In genomic region chr20:50085481-50086365, GRCh38 we compare ENCODE assay signal across 8 cellular contexts. TPM values are rescaled to one million over a fixed set of nuclear protein-coding genes. Genes with fewer than 3 reads are reported as not detected.
A peak's percentile ranks its signal among the peaks of the same experiment; 100 is the strongest.
DNase-seq lines count a peak whose midpoint lies in the region; ATAC-seq and TF ChIP-seq lines count a peak whose summit lies in the region.

No MANE protein-coding gene starts in this region.

- DNase-seq in AG08395 (ENCODE audit: low spot score) (peak; percentile 78), NCI-H1694 treated with DMSO at 0.1 percent for 48 hours (lab: John Stamatoyannopoulos, UW) (peak; percentile 56), dedifferentiated amniotic fluid mesenchymal stem cell (ENCODE audit: extremely low spot score) (peak; percentile 66), left colon (no peak)
- DNase-seq in T-helper 2 cell treated with Interferon-gamma antibody and Interleukin-4, amounts not matched to agents 5 μg/mL and 100 μg/mL, for 36 hours (ENCODE audit: low spot score) = no peak
- DNase-seq in stimulated activated CD8-positive, alpha-beta memory T cell treated with anti-CD3 and anti-CD28 coated beads, Interleukin-7, amount 100 ng/mL, for 4 hours (ENCODE audit: low read depth in 2 of 2) = peak; percentile 6 to 16

- H3K27ac Mint-ChIP-seq in T-helper 2 cell treated with Interferon-gamma antibody and Interleukin-4, amounts not matched to agents 5 μg/mL and 100 μg/mL, for 36 hours = peak overlapping the region; percentile 35

- H3K4me3 Mint-ChIP-seq in T-helper 2 cell treated with Interferon-gamma antibody and Interleukin-4, amounts not matched to agents 5 μg/mL and 100 μg/mL, for 36 hours = peak overlapping the region; percentile 55

- H3K36me3 Mint-ChIP-seq in T-helper 2 cell treated with Interferon-gamma antibody and Interleukin-4, amounts not matched to agents 5 μg/mL and 100 μg/mL, for 36 hours (ENCODE audit: low read depth) = peaks cover 22% of the 10 kb centered on the region

- no peaks in the 10 kb centered on the region for H3K9me3 Mint-ChIP-seq in T-helper 2 cell treated with Interferon-gamma antibody and Interleukin-4, amounts not matched to agents 5 μg/mL and 100 μg/mL, for 36 hours

- no peaks in the 10 kb centered on the region for H3K27me3 Mint-ChIP-seq in T-helper 2 cell treated with Interferon-gamma antibody and Interleukin-4, amounts not matched to agents 5 μg/mL and 100 μg/mL, for 36 hours (ENCODE audit: low read depth)

- TF ChIP-seq CTCF in GM12872 (IDR thresholded peaks at IDR 0.05; ENCODE audit: insufficient read depth, low read depth, low read length) = peak; percentile 82

- intact Hi-C loops in left colon (cut with DNase I, micrococcal nuclease) = loop anchor here in 1 of 2 donors (5.0 kb wide), 1 partner anchor 108 kb away; no protein-coding TSS in a partner anchor

- ATAC-seq in left colon (peak; percentile 76), HG03442 (IDR thresholded peaks at IDR 0.05; ENCODE audit: unreplicated experiment) (no peak)

- peaks cover 18% of the 10 kb centered on the region for H3K4me1 Mint-ChIP-seq in T-helper 2 cell treated with Interferon-gamma antibody and Interleukin-4, amounts not matched to agents 5 μg/mL and 100 μg/mL, for 36 hours (ENCODE audit: low read depth)

RNA-seq across cellular contexts. Expression of gene UBE2V1, which starts 27.2 kb away (rescaled TPM):
- 100 to 1,000 TPM in 1 of 2 donors, 10 to 100 TPM in 1; 70.8 to 106 TPM for total RNA-seq in left colon

Comparison
In these comparisons a context has a peak if more than half of its experiments do, and no peak if none do; other contexts are left out.
1. DNase-seq: peak in AG08395 (single experiment), NCI-H1694 treated with DMSO at 0.1 percent for 48 hours (single experiment), dedifferentiated amniotic fluid mesenchymal stem cell (single experiment) and stimulated activated CD8-positive, alpha-beta memory T cell treated with anti-CD3 and anti-CD28 coated beads, Interleukin-7, amount 100 ng/mL, for 4 hours (2 of 2); none in T-helper 2 cell treated with Interferon-gamma antibody and Interleukin-4, amounts not matched to agents 5 μg/mL and 100 μg/mL, for 36 hours (single experiment) and left colon (0 of 2).